2 cellular contexts compared by ENCODE assay signal in the genomic region with DNA sequence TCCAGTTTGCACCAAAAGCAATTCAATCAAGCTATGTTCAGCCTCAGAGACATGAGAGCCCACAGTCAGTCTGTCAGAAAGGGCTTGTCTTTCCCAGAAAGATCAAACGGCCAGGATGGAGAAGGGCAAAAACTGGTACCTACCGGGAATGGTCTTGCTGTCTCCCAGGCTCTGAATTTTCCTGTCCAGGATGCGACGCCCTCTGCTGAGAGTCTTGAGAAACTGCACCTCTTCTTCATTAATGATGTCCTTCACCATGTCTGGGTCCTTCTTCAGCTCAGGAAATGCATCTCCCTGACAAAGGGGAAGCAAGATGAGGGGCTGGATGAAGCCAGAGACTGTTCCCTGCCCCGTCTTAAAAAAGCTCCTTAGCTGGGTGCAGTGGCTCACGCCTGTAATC.
TF ChIP-seq lines count a peak whose summit lies in the region.

No MANE protein-coding gene starts in this region.

TF ChIP-seq in K562, 482 proteins besides CTCF, POLR2A, EP300 and RAD21:
- TF ChIP-seq, protein P1, sequence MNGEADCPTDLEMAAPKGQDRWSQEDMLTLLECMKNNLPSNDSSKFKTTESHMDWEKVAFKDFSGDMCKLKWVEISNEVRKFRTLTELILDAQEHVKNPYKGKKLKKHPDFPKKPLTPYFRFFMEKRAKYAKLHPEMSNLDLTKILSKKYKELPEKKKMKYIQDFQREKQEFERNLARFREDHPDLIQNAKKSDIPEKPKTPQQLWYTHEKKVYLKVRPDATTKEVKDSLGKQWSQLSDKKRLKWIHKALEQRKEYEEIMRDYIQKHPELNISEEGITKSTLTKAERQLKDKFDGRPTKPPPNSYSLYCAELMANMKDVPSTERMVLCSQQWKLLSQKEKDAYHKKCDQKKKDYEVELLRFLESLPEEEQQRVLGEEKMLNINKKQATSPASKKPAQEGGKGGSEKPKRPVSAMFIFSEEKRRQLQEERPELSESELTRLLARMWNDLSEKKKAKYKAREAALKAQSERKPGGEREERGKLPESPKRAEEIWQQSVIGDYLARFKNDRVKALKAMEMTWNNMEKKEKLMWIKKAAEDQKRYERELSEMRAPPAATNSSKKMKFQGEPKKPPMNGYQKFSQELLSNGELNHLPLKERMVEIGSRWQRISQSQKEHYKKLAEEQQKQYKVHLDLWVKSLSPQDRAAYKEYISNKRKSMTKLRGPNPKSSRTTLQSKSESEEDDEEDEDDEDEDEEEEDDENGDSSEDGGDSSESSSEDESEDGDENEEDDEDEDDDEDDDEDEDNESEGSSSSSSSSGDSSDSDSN (IDR thresholded peaks at IDR 0.05; ENCODE audit: borderline replicate concordance in 1 of 2, low read depth in 2 of 2, low read length in 2 of 2), result no peak
- TF ChIP-seq SMC3 (conservative IDR thresholded peaks at IDR 0.05; ENCODE audit: insufficient read depth, low read depth, low read length), result peak; percentile 43; the same call in 1 of the 2 replicates
- no peak for TF ChIP-seq ZNF408 (CRISPR knock-in tag; IDR thresholded peaks at IDR 0.05; ENCODE audit: low read depth)

TF ChIP-seq in liver, 16 proteins besides CTCF, POLR2A, EP300 and RAD21:
- no peak for TF ChIP-seq SP1 (IDR thresholded peaks at IDR 0.05)
- TF ChIP-seq JUND (IDR thresholded peaks at IDR 0.05), result no peak
- TF ChIP-seq TAF1 (conservative IDR thresholded peaks at IDR 0.05), result no peak
- TF ChIP-seq NR2F2 (IDR thresholded peaks at IDR 0.05), result no peak
- no peak for TF ChIP-seq RXRA (IDR thresholded peaks at IDR 0.05)
- no peak for TF ChIP-seq FOXA1 (IDR thresholded peaks at IDR 0.05)
- TF ChIP-seq GABPA (IDR thresholded peaks at IDR 0.05 in 1 of 2, conservative IDR thresholded peaks at IDR 0.05 in 1 of 2), result no peak
